ENCODE assay signal across 1 cellular context in the genomic region with DNA sequence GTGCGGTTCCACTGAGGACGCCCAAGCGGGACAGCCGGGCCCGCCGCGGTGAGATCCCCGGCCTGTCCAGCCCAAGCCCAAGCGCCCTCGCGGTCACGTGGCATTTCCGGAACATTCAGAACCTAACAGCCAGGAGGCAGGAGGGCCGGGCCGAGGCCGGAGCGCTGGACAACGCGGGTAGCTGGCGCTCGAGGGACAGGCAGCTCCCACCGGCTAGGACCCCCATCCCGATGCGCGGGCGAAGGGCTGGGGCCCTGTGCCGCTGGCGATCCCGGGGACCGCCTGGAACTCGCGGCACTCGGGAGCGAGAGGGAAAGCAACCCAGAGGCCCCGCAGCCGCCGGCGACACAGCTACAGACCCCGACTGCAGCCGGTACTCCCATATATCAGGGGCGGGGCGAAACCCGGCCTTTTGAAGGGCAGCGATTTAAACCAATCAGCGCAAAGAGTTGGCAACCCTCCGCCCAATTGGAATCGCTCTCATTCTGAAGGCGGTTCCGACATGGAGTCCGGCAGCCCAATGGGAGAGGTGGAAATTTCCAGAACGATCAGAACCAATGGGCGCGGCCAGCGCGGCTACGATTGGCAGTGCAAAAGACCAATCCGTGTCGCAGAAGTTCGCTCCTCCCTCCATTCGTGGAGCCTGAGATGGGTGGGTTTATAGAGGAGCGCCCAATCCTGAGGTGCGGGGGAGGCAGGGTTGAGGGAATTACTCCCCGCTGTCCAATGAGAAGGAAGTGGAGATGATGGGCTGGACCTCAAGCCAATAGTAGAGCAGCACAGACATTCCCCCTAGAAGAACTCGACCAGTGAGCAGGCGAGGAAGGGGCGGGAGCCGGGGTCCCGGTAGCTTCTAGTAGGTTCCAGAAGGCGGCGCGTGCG.
A peak's percentile ranks its signal among the peaks of the same experiment; 100 is the strongest.
TF ChIP-seq lines count a peak whose summit lies in the region.

A gene (plus strand): TSS at position 849 of the 882 bp plus-strand sequence. CDS start 91 bp downstream, outside the sequence.

TF ChIP-seq in K562, 482 proteins besides CTCF, POLR2A, EP300 and RAD21 (continued from another document and continues in another):
- TF ChIP-seq, protein P1, sequence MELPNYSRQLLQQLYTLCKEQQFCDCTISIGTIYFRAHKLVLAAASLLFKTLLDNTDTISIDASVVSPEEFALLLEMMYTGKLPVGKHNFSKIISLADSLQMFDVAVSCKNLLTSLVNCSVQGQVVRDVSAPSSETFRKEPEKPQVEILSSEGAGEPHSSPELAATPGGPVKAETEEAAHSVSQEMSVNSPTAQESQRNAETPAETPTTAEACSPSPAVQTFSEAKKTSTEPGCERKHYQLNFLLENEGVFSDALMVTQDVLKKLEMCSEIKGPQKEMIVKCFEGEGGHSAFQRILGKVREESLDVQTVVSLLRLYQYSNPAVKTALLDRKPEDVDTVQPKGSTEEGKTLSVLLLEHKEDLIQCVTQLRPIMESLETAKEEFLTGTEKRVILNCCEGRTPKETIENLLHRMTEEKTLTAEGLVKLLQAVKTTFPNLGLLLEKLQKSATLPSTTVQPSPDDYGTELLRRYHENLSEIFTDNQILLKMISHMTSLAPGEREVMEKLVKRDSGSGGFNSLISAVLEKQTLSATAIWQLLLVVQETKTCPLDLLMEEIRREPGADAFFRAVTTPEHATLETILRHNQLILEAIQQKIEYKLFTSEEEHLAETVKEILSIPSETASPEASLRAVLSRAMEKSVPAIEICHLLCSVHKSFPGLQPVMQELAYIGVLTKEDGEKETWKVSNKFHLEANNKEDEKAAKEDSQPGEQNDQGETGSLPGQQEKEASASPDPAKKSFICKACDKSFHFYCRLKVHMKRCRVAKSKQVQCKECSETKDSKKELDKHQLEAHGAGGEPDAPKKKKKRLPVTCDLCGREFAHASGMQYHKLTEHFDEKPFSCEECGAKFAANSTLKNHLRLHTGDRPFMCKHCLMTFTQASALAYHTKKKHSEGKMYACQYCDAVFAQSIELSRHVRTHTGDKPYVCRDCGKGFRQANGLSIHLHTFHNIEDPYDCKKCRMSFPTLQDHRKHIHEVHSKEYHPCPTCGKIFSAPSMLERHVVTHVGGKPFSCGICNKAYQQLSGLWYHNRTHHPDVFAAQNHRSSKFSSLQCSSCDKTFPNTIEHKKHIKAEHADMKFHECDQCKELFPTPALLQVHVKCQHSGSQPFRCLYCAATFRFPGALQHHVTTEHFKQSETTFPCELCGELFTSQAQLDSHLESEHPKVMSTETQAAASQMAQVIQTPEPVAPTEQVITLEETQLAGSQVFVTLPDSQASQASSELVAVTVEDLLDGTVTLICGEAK (IDR thresholded peaks at IDR 0.05) = peak; percentile 70
- TF ChIP-seq, protein P1 (CRISPR knock-in tag; IDR thresholded peaks at IDR 0.05) = no peak
- TF ChIP-seq, protein P2, sequence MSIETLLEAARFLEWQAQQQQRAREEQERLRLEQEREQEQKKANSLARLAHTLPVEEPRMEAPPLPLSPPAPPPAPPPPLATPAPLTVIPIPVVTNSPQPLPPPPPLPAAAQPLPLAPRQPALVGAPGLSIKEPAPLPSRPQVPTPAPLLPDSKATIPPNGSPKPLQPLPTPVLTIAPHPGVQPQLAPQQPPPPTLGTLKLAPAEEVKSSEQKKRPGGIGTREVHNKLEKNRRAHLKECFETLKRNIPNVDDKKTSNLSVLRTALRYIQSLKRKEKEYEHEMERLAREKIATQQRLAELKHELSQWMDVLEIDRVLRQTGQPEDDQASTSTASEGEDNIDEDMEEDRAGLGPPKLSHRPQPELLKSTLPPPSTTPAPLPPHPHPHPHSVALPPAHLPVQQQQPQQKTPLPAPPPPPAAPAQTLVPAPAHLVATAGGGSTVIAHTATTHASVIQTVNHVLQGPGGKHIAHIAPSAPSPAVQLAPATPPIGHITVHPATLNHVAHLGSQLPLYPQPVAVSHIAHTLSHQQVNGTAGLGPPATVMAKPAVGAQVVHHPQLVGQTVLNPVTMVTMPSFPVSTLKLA (conservative IDR thresholded peaks at IDR 0.05) = peak; percentile 87 to 94
- TF ChIP-seq, protein P3, sequence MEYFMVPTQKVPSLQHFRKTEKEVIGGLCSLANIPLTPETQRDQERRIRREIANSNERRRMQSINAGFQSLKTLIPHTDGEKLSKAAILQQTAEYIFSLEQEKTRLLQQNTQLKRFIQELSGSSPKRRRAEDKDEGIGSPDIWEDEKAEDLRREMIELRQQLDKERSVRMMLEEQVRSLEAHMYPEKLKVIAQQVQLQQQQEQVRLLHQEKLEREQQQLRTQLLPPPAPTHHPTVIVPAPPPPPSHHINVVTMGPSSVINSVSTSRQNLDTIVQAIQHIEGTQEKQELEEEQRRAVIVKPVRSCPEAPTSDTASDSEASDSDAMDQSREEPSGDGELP (CRISPR knock-in tag; IDR thresholded peaks at IDR 0.05; ENCODE audit: borderline replicate concordance) = peak; percentile 81
- peak; percentile 94 for TF ChIP-seq TOE1 (IDR thresholded peaks at IDR 0.05; ENCODE audit: borderline replicate concordance)
- no peak for TF ChIP-seq TOE1 (CRISPR knock-in tag; IDR thresholded peaks at IDR 0.05; ENCODE audit: borderline replicate concordance, low read depth)
- TF ChIP-seq ARID1B (IDR thresholded peaks at IDR 0.05) = no peak
- 0 out of 2 replicates have a peak, but pooled peaks have one; percentile 1 for TF ChIP-seq SREBF1 (IDR thresholded peaks at IDR 0.05; ENCODE audit: borderline replicate concordance, low read depth, low read length)
- TF ChIP-seq TAF1 (IDR thresholded peaks at IDR 0.05; ENCODE audit: control insufficient read depth, extremely low read depth, insufficient read depth, low read length, severe bottlenecking) = peak; percentile 98
- TF ChIP-seq, protein P4, sequence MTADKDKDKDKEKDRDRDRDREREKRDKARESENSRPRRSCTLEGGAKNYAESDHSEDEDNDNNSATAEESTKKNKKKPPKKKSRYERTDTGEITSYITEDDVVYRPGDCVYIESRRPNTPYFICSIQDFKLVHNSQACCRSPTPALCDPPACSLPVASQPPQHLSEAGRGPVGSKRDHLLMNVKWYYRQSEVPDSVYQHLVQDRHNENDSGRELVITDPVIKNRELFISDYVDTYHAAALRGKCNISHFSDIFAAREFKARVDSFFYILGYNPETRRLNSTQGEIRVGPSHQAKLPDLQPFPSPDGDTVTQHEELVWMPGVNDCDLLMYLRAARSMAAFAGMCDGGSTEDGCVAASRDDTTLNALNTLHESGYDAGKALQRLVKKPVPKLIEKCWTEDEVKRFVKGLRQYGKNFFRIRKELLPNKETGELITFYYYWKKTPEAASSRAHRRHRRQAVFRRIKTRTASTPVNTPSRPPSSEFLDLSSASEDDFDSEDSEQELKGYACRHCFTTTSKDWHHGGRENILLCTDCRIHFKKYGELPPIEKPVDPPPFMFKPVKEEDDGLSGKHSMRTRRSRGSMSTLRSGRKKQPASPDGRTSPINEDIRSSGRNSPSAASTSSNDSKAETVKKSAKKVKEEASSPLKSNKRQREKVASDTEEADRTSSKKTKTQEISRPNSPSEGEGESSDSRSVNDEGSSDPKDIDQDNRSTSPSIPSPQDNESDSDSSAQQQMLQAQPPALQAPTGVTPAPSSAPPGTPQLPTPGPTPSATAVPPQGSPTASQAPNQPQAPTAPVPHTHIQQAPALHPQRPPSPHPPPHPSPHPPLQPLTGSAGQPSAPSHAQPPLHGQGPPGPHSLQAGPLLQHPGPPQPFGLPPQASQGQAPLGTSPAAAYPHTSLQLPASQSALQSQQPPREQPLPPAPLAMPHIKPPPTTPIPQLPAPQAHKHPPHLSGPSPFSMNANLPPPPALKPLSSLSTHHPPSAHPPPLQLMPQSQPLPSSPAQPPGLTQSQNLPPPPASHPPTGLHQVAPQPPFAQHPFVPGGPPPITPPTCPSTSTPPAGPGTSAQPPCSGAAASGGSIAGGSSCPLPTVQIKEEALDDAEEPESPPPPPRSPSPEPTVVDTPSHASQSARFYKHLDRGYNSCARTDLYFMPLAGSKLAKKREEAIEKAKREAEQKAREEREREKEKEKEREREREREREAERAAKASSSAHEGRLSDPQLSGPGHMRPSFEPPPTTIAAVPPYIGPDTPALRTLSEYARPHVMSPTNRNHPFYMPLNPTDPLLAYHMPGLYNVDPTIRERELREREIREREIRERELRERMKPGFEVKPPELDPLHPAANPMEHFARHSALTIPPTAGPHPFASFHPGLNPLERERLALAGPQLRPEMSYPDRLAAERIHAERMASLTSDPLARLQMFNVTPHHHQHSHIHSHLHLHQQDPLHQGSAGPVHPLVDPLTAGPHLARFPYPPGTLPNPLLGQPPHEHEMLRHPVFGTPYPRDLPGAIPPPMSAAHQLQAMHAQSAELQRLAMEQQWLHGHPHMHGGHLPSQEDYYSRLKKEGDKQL (CRISPR knock-in tag; IDR thresholded peaks at IDR 0.05; ENCODE audit: borderline replicate concordance) = 0 out of 2 replicates have a peak, but pooled peaks have one; percentile 33
- 0 out of 2 replicates have a peak, but pooled peaks have one; percentile 45 for TF ChIP-seq IFI16 (CRISPR knock-in tag; IDR thresholded peaks at IDR 0.05)
- 0 out of 2 replicates have a peak, but pooled peaks have one; percentile 60 for TF ChIP-seq CAMTA2 (CRISPR knock-in tag; conservative IDR thresholded peaks at IDR 0.05)
- 0 out of 2 replicates have a peak, but pooled peaks have one; percentile 48 for TF ChIP-seq CBFB (CRISPR knock-in tag; IDR thresholded peaks at IDR 0.05)
- TF ChIP-seq, protein P5, sequence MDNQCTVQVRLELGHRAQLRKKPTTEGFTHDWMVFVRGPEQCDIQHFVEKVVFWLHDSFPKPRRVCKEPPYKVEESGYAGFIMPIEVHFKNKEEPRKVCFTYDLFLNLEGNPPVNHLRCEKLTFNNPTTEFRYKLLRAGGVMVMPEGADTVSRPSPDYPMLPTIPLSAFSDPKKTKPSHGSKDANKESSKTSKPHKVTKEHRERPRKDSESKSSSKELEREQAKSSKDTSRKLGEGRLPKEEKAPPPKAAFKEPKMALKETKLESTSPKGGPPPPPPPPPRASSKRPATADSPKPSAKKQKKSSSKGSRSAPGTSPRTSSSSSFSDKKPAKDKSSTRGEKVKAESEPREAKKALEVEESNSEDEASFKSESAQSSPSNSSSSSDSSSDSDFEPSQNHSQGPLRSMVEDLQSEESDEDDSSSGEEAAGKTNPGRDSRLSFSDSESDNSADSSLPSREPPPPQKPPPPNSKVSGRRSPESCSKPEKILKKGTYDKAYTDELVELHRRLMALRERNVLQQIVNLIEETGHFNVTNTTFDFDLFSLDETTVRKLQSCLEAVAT (IDR thresholded peaks at IDR 0.05) = peak; percentile 84 to 100; a peak in 3 of 4 replicates
- TF ChIP-seq POLR2H (tag; IDR thresholded peaks at IDR 0.05; ENCODE audit: low read depth) = peak; percentile 97
- peak; percentile 73 for TF ChIP-seq ETV1 (tag; conservative IDR thresholded peaks at IDR 0.05; ENCODE audit: low read depth)
- TF ChIP-seq KLF16 (IDR thresholded peaks at IDR 0.05) = peak; percentile 90
- TF ChIP-seq RNF2 (IDR thresholded peaks at IDR 0.05) = peak; percentile 83; the same call in 1 of the 2 replicates
- peak; percentile 69; the same call in 1 of the 2 replicates for TF ChIP-seq HDAC2 (IDR thresholded peaks at IDR 0.05)
- TF ChIP-seq KDM2B (CRISPR knock-in tag; IDR thresholded peaks at IDR 0.05) = peak; percentile 86; the same call in 1 of the 2 replicates
- 0 out of 2 replicates have a peak, but pooled peaks have one; percentile 40 for TF ChIP-seq SMAD3 (CRISPR knock-in tag; conservative IDR thresholded peaks at IDR 0.05)
- TF ChIP-seq, protein P6, sequence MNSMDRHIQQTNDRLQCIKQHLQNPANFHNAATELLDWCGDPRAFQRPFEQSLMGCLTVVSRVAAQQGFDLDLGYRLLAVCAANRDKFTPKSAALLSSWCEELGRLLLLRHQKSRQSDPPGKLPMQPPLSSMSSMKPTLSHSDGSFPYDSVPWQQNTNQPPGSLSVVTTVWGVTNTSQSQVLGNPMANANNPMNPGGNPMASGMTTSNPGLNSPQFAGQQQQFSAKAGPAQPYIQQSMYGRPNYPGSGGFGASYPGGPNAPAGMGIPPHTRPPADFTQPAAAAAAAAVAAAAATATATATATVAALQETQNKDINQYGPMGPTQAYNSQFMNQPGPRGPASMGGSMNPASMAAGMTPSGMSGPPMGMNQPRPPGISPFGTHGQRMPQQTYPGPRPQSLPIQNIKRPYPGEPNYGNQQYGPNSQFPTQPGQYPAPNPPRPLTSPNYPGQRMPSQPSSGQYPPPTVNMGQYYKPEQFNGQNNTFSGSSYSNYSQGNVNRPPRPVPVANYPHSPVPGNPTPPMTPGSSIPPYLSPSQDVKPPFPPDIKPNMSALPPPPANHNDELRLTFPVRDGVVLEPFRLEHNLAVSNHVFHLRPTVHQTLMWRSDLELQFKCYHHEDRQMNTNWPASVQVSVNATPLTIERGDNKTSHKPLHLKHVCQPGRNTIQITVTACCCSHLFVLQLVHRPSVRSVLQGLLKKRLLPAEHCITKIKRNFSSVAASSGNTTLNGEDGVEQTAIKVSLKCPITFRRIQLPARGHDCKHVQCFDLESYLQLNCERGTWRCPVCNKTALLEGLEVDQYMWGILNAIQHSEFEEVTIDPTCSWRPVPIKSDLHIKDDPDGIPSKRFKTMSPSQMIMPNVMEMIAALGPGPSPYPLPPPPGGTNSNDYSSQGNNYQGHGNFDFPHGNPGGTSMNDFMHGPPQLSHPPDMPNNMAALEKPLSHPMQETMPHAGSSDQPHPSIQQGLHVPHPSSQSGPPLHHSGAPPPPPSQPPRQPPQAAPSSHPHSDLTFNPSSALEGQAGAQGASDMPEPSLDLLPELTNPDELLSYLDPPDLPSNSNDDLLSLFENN (IDR thresholded peaks at IDR 0.05; ENCODE audit: low read depth in 2 of 2, low read length in 2 of 2) = peak in 1 of 2 experiments; percentile 57; a peak in 2 of 4 replicates
- peak; percentile 94 for TF ChIP-seq LCOR (CRISPR knock-in tag; IDR thresholded peaks at IDR 0.05)
- peak; percentile 85 for TF ChIP-seq ZNF431 (CRISPR knock-in tag; IDR thresholded peaks at IDR 0.05)
- 0 out of 2 replicates have a peak, but pooled peaks have one; percentile 71 for TF ChIP-seq ZBED1 (IDR thresholded peaks at IDR 0.05)
